In genomic region chr3:42905740-42906084, GRCh38 we compare ENCODE assay signal across 10 cellular contexts. TPM values are rescaled to one million over a fixed set of nuclear protein-coding genes. Genes with fewer than 3 reads are reported as not detected.
A peak's percentile ranks its signal among the peaks of the same experiment; 100 is the strongest.
DNase-seq lines count a peak whose midpoint lies in the region; ATAC-seq, FAIRE-seq and TF ChIP-seq lines count a peak whose summit lies in the region.
"Had no signal": no experiment of that assay in that cellular context is flagged by ENCODE, and none has a peak within 500 bp of the region (broad histone marks: within the 10 kb centered on the region; RNA-seq: fewer than 3 reads in every experiment).

No MANE protein-coding gene starts in this region.

- no peak for ATAC-seq in activated naive CD4-positive, alpha-beta T cell treated with anti-CD3 and anti-CD28 coated beads, Interleukin-2, amount 50 U/mL, for 72 hours
- ATAC-seq in HG02610 (IDR thresholded peaks at IDR 0.05; ENCODE audit: unreplicated experiment) = no peak
- ATAC-seq: HCT116 had no signal

- peaks cover 25 to 47% of the 10 kb centered on the region in 2 donors for H3K36me3 Mint-ChIP-seq in activated naive CD4-positive, alpha-beta T cell treated with anti-CD3 and anti-CD28 coated beads, Interleukin-2, amount 50 U/mL, for 72 hours

- no peak overlapping the region for H3K27ac ChIP-seq in keratinocyte (ENCODE audit: control insufficient read depth, insufficient read depth, low read length)
- peak overlapping the region; percentile 60 for H3K27ac ChIP-seq in stomach smooth muscle (ENCODE audit: low read length)
- H3K27ac ChIP-seq in WERI-Rb-1 = no peak overlapping the region

- FAIRE-seq in keratinocyte (lab: Jason Lieb, UNC) = no peak

- no peaks in the 10 kb centered on the region for H4K20me1 ChIP-seq in keratinocyte (ENCODE audit: control insufficient read depth, extremely low read depth, insufficient read depth, low read length)

- peaks cover 27% of the 10 kb centered on the region for H3K27me3 ChIP-seq in keratinocyte (ENCODE audit: control insufficient read depth, extremely low read depth, insufficient read depth, low read length)
- no peaks in the 10 kb centered on the region for H3K27me3 ChIP-seq in stomach smooth muscle (ENCODE audit: control insufficient read depth in 1 of 2, insufficient read depth in 2 of 2, low read length in 2 of 2)
- H3K27me3 ChIP-seq in WERI-Rb-1 (ENCODE audit: insufficient read depth, low read depth, severe bottlenecking) = no peaks in the 10 kb centered on the region

- H3K9me3 ChIP-seq in keratinocyte (ENCODE audit: control insufficient read depth, low read depth, low read length) = no peaks in the 10 kb centered on the region
- H3K9me3 ChIP-seq in stomach smooth muscle (ENCODE audit: control insufficient read depth in 2 of 2, low read length in 2 of 2) = no peaks in the 10 kb centered on the region
- H3K9me3 ChIP-seq in WERI-Rb-1 (ENCODE audit: severe bottlenecking) = no peaks in the 10 kb centered on the region

- dilution Hi-C loops in keratinocyte (cut with MboI; ENCODE audit: extremely low pct_ligation_motif_present, low sequenced_read_pairs) = no loop called here

- H3K27ac Mint-ChIP-seq in activated naive CD4-positive, alpha-beta T cell treated with anti-CD3 and anti-CD28 coated beads, Interleukin-2, amount 50 U/mL, for 72 hours = peak overlapping the region; percentile 17 to 55

- TF ChIP-seq CTCF in keratinocyte (optimal IDR thresholded peaks at IDR 0.05 in 1 of 3, IDR thresholded peaks at IDR 0.05 in 1 of 3, conservative IDR thresholded peaks at IDR 0.05 in 1 of 3; ENCODE audit: extremely low read depth in 1 of 3, insufficient read depth in 2 of 3, low read length in 3 of 3) (no peak), WERI-Rb-1 (IDR thresholded peaks at IDR 0.05; ENCODE audit: low read depth, low read length) (no peak)

- H3K79me2 ChIP-seq in keratinocyte (ENCODE audit: control insufficient read depth, insufficient read depth, low read length) = no peaks in the 10 kb centered on the region

- DNase-seq in NCI-H526 treated with DMSO at 0.1 percent for 48 hours (lab: John Stamatoyannopoulos, UW) (peak; percentile 39), NCI-H526 (lab: John Stamatoyannopoulos, UW) (no peak), keratinocyte (ENCODE audit: low read depth, low spot score) (no peak), iPS-NIHi7 (ENCODE audit: extremely low spot score) (no peak), WERI-Rb-1 (no peak)
- DNase-seq in activated naive CD4-positive, alpha-beta T cell treated with anti-CD3 and anti-CD28 coated beads, Interleukin-2, amount 50 U/mL, for 72 hours (ENCODE audit: low spot score in 2 of 2) = no peak

- H3K9me1 ChIP-seq in keratinocyte (ENCODE audit: control insufficient read depth, extremely low read depth, insufficient read depth, low read length) = no peaks in the 10 kb centered on the region

- peak overlapping the region; percentile 75 for H2AFZ ChIP-seq in keratinocyte (ENCODE audit: control insufficient read depth, low read length)

- H3K4me3 ChIP-seq in keratinocyte (ENCODE audit: control insufficient read depth in 2 of 3, extremely low read depth in 1 of 3, insufficient read depth in 2 of 3, low read depth in 1 of 3, low read length in 3 of 3) = peak overlapping the region; percentile 30 to 60 (median 42)
- H3K4me3 ChIP-seq in stomach smooth muscle (ENCODE audit: low read length in 2 of 2) = peak overlapping the region; percentile 75 to 86
- no peak overlapping the region for H3K4me3 ChIP-seq in WERI-Rb-1 (ENCODE audit: low read depth, low read length)

- H3K4me1 ChIP-seq in keratinocyte (ENCODE audit: control insufficient read depth, extremely low read depth, insufficient read depth, low read length) = peaks cover 12% of the 10 kb centered on the region
- H3K4me1 ChIP-seq in stomach smooth muscle (ENCODE audit: control insufficient read depth, insufficient read depth, low read length) = peaks cover 19% of the 10 kb centered on the region

- H3K36me3 ChIP-seq in keratinocyte (ENCODE audit: control insufficient read depth in 2 of 2, extremely low read depth in 1 of 2, insufficient read depth in 2 of 2, low read length in 2 of 2) (no peaks in the 10 kb centered on the region), stomach smooth muscle (ENCODE audit: control insufficient read depth in 2 of 2, insufficient read depth in 2 of 2, low read length in 2 of 2) (peaks cover 11 to 15% of the 10 kb centered on the region in 2 donors), WERI-Rb-1 (no peaks in the 10 kb centered on the region)

- H3K4me2 ChIP-seq in keratinocyte (ENCODE audit: control insufficient read depth, extremely low read depth, insufficient read depth, low read depth, low read length) = peak overlapping the region; percentile 50

- H3K9ac ChIP-seq in keratinocyte (ENCODE audit: control insufficient read depth, extremely low read depth, insufficient read depth, low read length) (no peak overlapping the region), stomach smooth muscle (ENCODE audit: low read length in 2 of 2) (peak overlapping the region; percentile 85 to 89)

- peaks cover 5 to 21% of the 10 kb centered on the region in 2 donors for H3K9me3 Mint-ChIP-seq in activated naive CD4-positive, alpha-beta T cell treated with anti-CD3 and anti-CD28 coated beads, Interleukin-2, amount 50 U/mL, for 72 hours

RNA-seq across cellular contexts. Expression of gene ZNF662, which starts 0.2 kb away (rescaled TPM):
- 1 to 10 TPM in 1 of 2 donors, not detected in 1; 1.7 TPM for total RNA-seq in activated naive CD4-positive, alpha-beta T cell treated with anti-CD3 and anti-CD28 coated beads, Interleukin-2, amount 50 U/mL, for 72 hours
- 0.57 to 1.4 TPM (median 1.1 TPM) in 3 replicates for polyA plus RNA-seq in keratinocyte
- polyA plus RNA-seq in keratinocyte (2011; ENCODE audit: low read depth) = 2.1 TPM
- polyA plus RNA-seq in keratinocyte (2011; cell fraction: cytosol; rRNA removed) = 0.18 and 0.40 TPM in 2 replicates
- 5.0 and 5.2 TPM in 2 replicates for polyA plus RNA-seq in keratinocyte (2011; cell fraction: nucleus; rRNA removed)
- polyA plus RNA-seq in keratinocyte (2012; ENCODE audit: low replicate concordance) = 0.46 and 7.0 TPM in 2 replicates
- polyA minus RNA-seq in keratinocyte = 0.20 to 1.3 TPM (median 1.3 TPM) in 3 replicates
- 0.58 TPM for polyA minus RNA-seq in keratinocyte (2011; cell fraction: cytosol; rRNA and poly(A)+ RNA removed)
- 1.4 and 2.0 TPM in 2 replicates for polyA minus RNA-seq in keratinocyte (2011; cell fraction: nucleus; rRNA and poly(A)+ RNA removed)

RNA-seq across cellular contexts. Expression of gene CYP8B1, which starts 30.0 kb away (rescaled TPM):
- not detected for total RNA-seq in activated naive CD4-positive, alpha-beta T cell treated with anti-CD3 and anti-CD28 coated beads, Interleukin-2, amount 50 U/mL, for 72 hours
- not detected in 3 replicates for polyA plus RNA-seq in keratinocyte
- not detected for polyA plus RNA-seq in keratinocyte (2011; ENCODE audit: low read depth)
- not detected in 2 replicates for polyA plus RNA-seq in keratinocyte (2011; cell fraction: cytosol; rRNA removed)
- not detected in 2 replicates for polyA plus RNA-seq in keratinocyte (2011; cell fraction: nucleus; rRNA removed)
- 0.06 TPM in 1 of 2 replicates, not detected in the other for polyA plus RNA-seq in keratinocyte (2012; ENCODE audit: low replicate concordance)
- polyA minus RNA-seq in keratinocyte = not detected in 3 replicates
- polyA minus RNA-seq in keratinocyte (2011; cell fraction: cytosol; rRNA and poly(A)+ RNA removed) = not detected
- polyA minus RNA-seq in keratinocyte (2011; cell fraction: nucleus; rRNA and poly(A)+ RNA removed) = not detected in 2 replicates
- total RNA-seq: lung microvascular endothelial cell had no signal
